16 cellular contexts compared by ENCODE assay signal in the genomic region with DNA sequence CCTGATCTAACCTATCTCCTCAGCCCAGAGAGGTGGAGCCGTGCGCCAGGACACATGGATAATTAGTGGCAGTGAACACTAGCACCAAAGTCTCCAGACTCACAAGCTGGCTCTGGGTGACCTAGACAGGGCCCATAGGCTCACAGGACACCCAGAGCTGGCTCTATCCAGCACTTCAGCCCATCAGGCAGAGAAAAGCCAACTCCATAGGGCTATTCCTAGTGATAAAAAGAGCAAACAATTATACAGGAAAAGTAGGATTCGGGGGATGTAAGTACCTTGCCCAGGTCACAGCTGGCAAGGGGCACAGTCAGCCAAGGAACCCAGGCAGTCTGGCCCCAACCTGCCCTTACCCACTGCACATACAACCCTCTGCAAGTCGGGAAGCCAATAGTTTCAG.
DNase-seq lines count a peak whose midpoint lies in the region; ATAC-seq and TF ChIP-seq lines count a peak whose summit lies in the region.
"Had no signal": no experiment of that assay in that cellular context is flagged by ENCODE, and none has a peak within 500 bp of the region (broad histone marks: within the 10 kb centered on the region; RNA-seq: fewer than 3 reads in every experiment).

No MANE protein-coding gene starts in this region.

- H3K9me3 ChIP-seq in muscle layer of colon (ENCODE audit: low read length) = no peaks in the 10 kb centered on the region
- no peaks in the 10 kb centered on the region for H3K9me3 ChIP-seq in thoracic aorta
- H3K9me3 ChIP-seq: BE2C had no signal

- H3K27me3 Mint-ChIP-seq in chondrocyte (ENCODE audit: low read depth) = no peaks in the 10 kb centered on the region

- CTCF ChIA-PET in RWPE1 (lab: Yijun Ruan, JAX) = no interaction called here

- H3K4me3 ChIP-seq in muscle layer of colon (ENCODE audit: low read depth in 1 of 2, low read length in 2 of 2) (no peak overlapping the region), thoracic aorta (no peak overlapping the region), foreskin fibroblast (ENCODE audit: low read depth in 1 of 2, low read length in 2 of 2) (no peak overlapping the region)
- H3K4me3 ChIP-seq: GM23248, PC-9 had no signal

- H3K9ac ChIP-seq in muscle layer of colon (ENCODE audit: low read length) = no peak overlapping the region
- H3K9ac ChIP-seq: GM23248 had no signal

- DNase-seq in RWPE1 (ENCODE audit: low spot score) (no peak), chondrocyte (ENCODE audit: low spot score) (peak; percentile 40), thoracic aorta (ENCODE audit: low spot score) (no peak), foreskin fibroblast (no peak), NCI-H446 treated with DMSO at 0.1 percent for 48 hours (lab: John Stamatoyannopoulos, UW) (no peak), NCI-H1694 (lab: John Stamatoyannopoulos, UW) (no peak)
- DNase-seq: BE2C; CD8-positive, alpha-beta T cell; GF-D8; GM23248; KBM-7; NCI-H1092 treated with DMSO at 0.1 percent for 48 hours; NCI-H187; NCI-H748 treated with DMSO at 0.1 percent for 48 hours; PC-9 had no signal

- H3K36me3 Mint-ChIP-seq in chondrocyte (ENCODE audit: low read depth) = peaks cover 42% of the 10 kb centered on the region
- H3K36me3 Mint-ChIP-seq: CD8-positive, alpha-beta T cell had no signal

- no peak overlapping the region for H3K4me3 Mint-ChIP-seq in chondrocyte (ENCODE audit: unreplicated experiment)
- H3K4me3 Mint-ChIP-seq: CD8-positive, alpha-beta T cell had no signal

- H3K36me3 ChIP-seq in muscle layer of colon (ENCODE audit: insufficient read depth, low read length) = peaks cover 87% of the 10 kb centered on the region
- H3K36me3 ChIP-seq in thoracic aorta = peaks cover 71% of the 10 kb centered on the region

- POLR2A ChIA-PET in RWPE1 (lab: Yijun Ruan, JAX; ENCODE audit: low non-redundant PET) = no interaction called here

- H3K4me1 Mint-ChIP-seq in chondrocyte (ENCODE audit: low read depth) = peaks cover 62% of the 10 kb centered on the region

- TF ChIP-seq CTCF in RWPE1 (conservative IDR thresholded peaks at IDR 0.05; ENCODE audit: low read depth) (no peak), chondrocyte (IDR thresholded peaks at IDR 0.05) (no peak), thoracic aorta (IDR thresholded peaks at IDR 0.05) (no peak), foreskin fibroblast (IDR thresholded peaks at IDR 0.05; ENCODE audit: low read depth, low read length) (no peak)

- H3K27ac Mint-ChIP-seq in chondrocyte (ENCODE audit: unreplicated experiment) = peak overlapping the region; percentile 32
- H3K27ac Mint-ChIP-seq: CD8-positive, alpha-beta T cell had no signal

- H3K4me1 ChIP-seq in muscle layer of colon (ENCODE audit: insufficient read depth, low read length) (peaks cover 85% of the 10 kb centered on the region), thoracic aorta (ENCODE audit: control insufficient read depth in 1 of 2, low read depth in 2 of 2) (peaks cover 39 to 98% of the 10 kb centered on the region in 2 donors)
- H3K4me1 ChIP-seq: BE2C had no signal

- H3K27ac ChIP-seq in RWPE1 (peak overlapping the region; percentile 56; the same call in 1 of the 2 replicates), muscle layer of colon (ENCODE audit: low read depth, low read length) (peak overlapping the region; percentile 27), thoracic aorta (peak overlapping the region; percentile 58 to 73)
- H3K27ac ChIP-seq: GM23248, PC-9 had no signal

- no peaks in the 10 kb centered on the region for H3K9me3 Mint-ChIP-seq in chondrocyte (ENCODE audit: low read depth)
- H3K9me3 Mint-ChIP-seq: CD8-positive, alpha-beta T cell had no signal

- H3K27me3 ChIP-seq in muscle layer of colon (ENCODE audit: control insufficient read depth in 1 of 2, insufficient read depth in 2 of 2, low read length in 2 of 2) = no peaks in the 10 kb centered on the region
- no peaks in the 10 kb centered on the region for H3K27me3 ChIP-seq in thoracic aorta (replicated peaks; ENCODE audit: insufficient read depth)
- H3K27me3 ChIP-seq: BE2C had no signal

- no peak for ATAC-seq in thoracic aorta (ENCODE audit: insufficient number of reproducible peaks, low FRiP score, low read depth)
- ATAC-seq: CD8-positive, alpha-beta T cell had no signal
